In genomic region chr6:107470364-107470763, GRCh38 we compare ENCODE assay signal across 21 cellular contexts. TPM values are rescaled to one million over a fixed set of nuclear protein-coding genes. Genes with fewer than 3 reads are reported as not detected.
"Had no signal": no experiment of that assay in that cellular context is flagged by ENCODE, and none has a peak within 500 bp of the region (broad histone marks: within the 10 kb centered on the region; RNA-seq: fewer than 3 reads in every experiment).

No MANE protein-coding gene starts in this region.

- H3K36me3 ChIP-seq: colonic mucosa, esophagus squamous epithelium, gastroesophageal sphincter, heart left ventricle, left lung, lower lobe of right lung had no signal

- H3K4me3 ChIP-seq: colonic mucosa, esophagus squamous epithelium, gastroesophageal sphincter, heart left ventricle, hepatocyte, left lung, lower lobe of right lung, mucosa of descending colon had no signal

- H3K27me3 ChIP-seq: colonic mucosa, gastroesophageal sphincter, hepatocyte had no signal

- DNase-seq: colonic mucosa; cortex of kidney; effector CD8-positive, alpha-beta T cell; effector memory CD8-positive, alpha-beta T cell; endodermal cell; erythroblast; esophagus squamous epithelium; foreskin fibroblast; heart left ventricle; hypothalamus; left cardiac atrium; left lung; left ventricle myocardium superior; lower lobe of right lung; mesenchymal stem cell; mucosa of descending colon; naive B cell had no signal

- H3K4me1 ChIP-seq: colonic mucosa, esophagus squamous epithelium, gastroesophageal sphincter, heart left ventricle, left lung, lower lobe of right lung had no signal

- H3K9me3 ChIP-seq: colonic mucosa, esophagus squamous epithelium, gastroesophageal sphincter, heart left ventricle, left lung, lower lobe of right lung, mucosa of descending colon had no signal

- H3K27ac ChIP-seq: colonic mucosa, epithelial cell of prostate, esophagus squamous epithelium, gastroesophageal sphincter, heart left ventricle, hepatocyte, left lung, lower lobe of right lung had no signal

RNA-seq across cellular contexts. Expression of gene SOBP, which starts 19.6 kb away (rescaled TPM):
- polyA plus RNA-seq: keratinocyte had no signal
